In genomic region chr3:48879994-48880377, GRCh38 we compare ENCODE assay signal across 28 cellular contexts.
"Had no signal": no experiment of that assay in that cellular context is flagged by ENCODE, and none has a peak within 500 bp of the region (broad histone marks: within the 10 kb centered on the region; RNA-seq: fewer than 3 reads in every experiment).

No MANE protein-coding gene starts in this region.

- H3K4me1 Mint-ChIP-seq: activated CD4-positive, alpha-beta memory T cell treated with anti-CD3 and anti-CD28 coated beads, Interleukin-2, amount 10 ng/mL, durations not matched to agents 7 days and 5 days; activated CD4-positive, alpha-beta T cell treated with anti-CD3 and anti-CD28 coated beads, Interleukin-2, amount 10 ng/mL, durations not matched to agents 7 days and 5 days; activated CD8-positive, alpha-beta memory T cell treated with anti-CD3 and anti-CD28 coated beads, Interleukin-2, amount 10 ng/mL, durations not matched to agents 7 days and 5 days; activated naive CD8-positive, alpha-beta T cell treated with anti-CD3 and anti-CD28 coated beads for 36 hours; stimulated activated naive CD8-positive, alpha-beta T cell treated with anti-CD3 and anti-CD28 coated beads, Interleukin-15, amount 100 ng/mL, for 72 hours had no signal

- H3K9me3 ChIP-seq: adrenal gland, body of pancreas, left lung, lower lobe of right lung, pancreas, prostate gland, upper lobe of left lung, vagina had no signal

- H3K4me1 ChIP-seq: body of pancreas, left lung, lower lobe of right lung, pancreas, prostate gland, upper lobe of left lung, vagina had no signal

- H3K27me3 ChIP-seq: adrenal gland, body of pancreas, left lung, pancreas, upper lobe of left lung, vagina had no signal

- H3K4me3 ChIP-seq: adrenal gland, body of pancreas, left lung, lower lobe of right lung, pancreas, prostate gland, smooth muscle cell, upper lobe of left lung, vagina had no signal

- H3K4me2 ChIP-seq: smooth muscle cell had no signal

- H3K9me3 Mint-ChIP-seq: activated CD4-positive, alpha-beta memory T cell treated with anti-CD3 and anti-CD28 coated beads, Interleukin-2, amount 10 ng/mL, durations not matched to agents 7 days and 5 days; activated CD4-positive, alpha-beta T cell treated with anti-CD3 and anti-CD28 coated beads, Interleukin-2, amount 10 ng/mL, durations not matched to agents 7 days and 5 days; activated naive CD4-positive, alpha-beta T cell treated with anti-CD3 and anti-CD28 coated beads for 36 hours; activated naive CD8-positive, alpha-beta T cell treated with anti-CD3 and anti-CD28 coated beads for 36 hours; naive thymus-derived CD8-positive, alpha-beta T cell; stimulated activated naive CD8-positive, alpha-beta T cell treated with anti-CD3 and anti-CD28 coated beads, Interleukin-15, amount 100 ng/mL, for 72 hours; T-cell had no signal

- H3K27ac Mint-ChIP-seq: activated CD4-positive, alpha-beta memory T cell treated with anti-CD3 and anti-CD28 coated beads, Interleukin-2, amount 10 ng/mL, durations not matched to agents 7 days and 5 days; activated CD4-positive, alpha-beta T cell treated with anti-CD3 and anti-CD28 coated beads, Interleukin-2, amount 10 ng/mL, durations not matched to agents 7 days and 5 days; activated CD8-positive, alpha-beta memory T cell treated with anti-CD3 and anti-CD28 coated beads, Interleukin-2, amount 10 ng/mL, durations not matched to agents 7 days and 5 days; activated naive CD4-positive, alpha-beta T cell treated with anti-CD3 and anti-CD28 coated beads for 36 hours; activated naive CD8-positive, alpha-beta T cell treated with anti-CD3 and anti-CD28 coated beads for 36 hours had no signal

- FAIRE-seq: colon, frontal cortex, islet of Langerhans, pancreas had no signal

- ATAC-seq: activated CD8-positive, alpha-beta memory T cell treated with anti-CD3 and anti-CD28 coated beads, Interleukin-2, amount 10 ng/mL, durations not matched to agents 7 days and 5 days; body of pancreas; left lung; lower lobe of right lung; naive thymus-derived CD8-positive, alpha-beta T cell; pancreas; stimulated activated naive CD8-positive, alpha-beta T cell treated with anti-CD3 and anti-CD28 coated beads, Interleukin-15, amount 100 ng/mL, for 72 hours; T-cell had no signal

- H3K4me3 Mint-ChIP-seq: activated CD4-positive, alpha-beta memory T cell treated with anti-CD3 and anti-CD28 coated beads, Interleukin-2, amount 10 ng/mL, durations not matched to agents 7 days and 5 days; activated CD4-positive, alpha-beta T cell treated with anti-CD3 and anti-CD28 coated beads, Interleukin-2, amount 10 ng/mL, durations not matched to agents 7 days and 5 days; activated CD8-positive, alpha-beta memory T cell treated with anti-CD3 and anti-CD28 coated beads, Interleukin-2, amount 10 ng/mL, durations not matched to agents 7 days and 5 days; activated naive CD4-positive, alpha-beta T cell treated with anti-CD3 and anti-CD28 coated beads for 36 hours; activated naive CD8-positive, alpha-beta T cell treated with anti-CD3 and anti-CD28 coated beads for 36 hours; naive thymus-derived CD8-positive, alpha-beta T cell; stimulated activated naive CD8-positive, alpha-beta T cell treated with anti-CD3 and anti-CD28 coated beads, Interleukin-15, amount 100 ng/mL, for 72 hours; T-cell had no signal

- DNase-seq: activated CD4-positive, alpha-beta memory T cell treated with anti-CD3 and anti-CD28 coated beads, Interleukin-2, amount 10 ng/mL, durations not matched to agents 7 days and 5 days; activated CD4-positive, alpha-beta T cell treated with anti-CD3 and anti-CD28 coated beads, Interleukin-2, amount 10 ng/mL, durations not matched to agents 7 days and 5 days; activated CD8-positive, alpha-beta memory T cell treated with anti-CD3 and anti-CD28 coated beads, Interleukin-2, amount 10 ng/mL, durations not matched to agents 7 days and 5 days; activated effector memory CD4-positive, alpha-beta T cell treated with anti-CD3 and anti-CD28 coated beads, Interleukin-2, amount 50 U/mL, for 16 hours; activated naive CD4-positive, alpha-beta T cell treated with anti-CD3 and anti-CD28 coated beads for 36 hours; activated naive CD8-positive, alpha-beta T cell treated with anti-CD3 and anti-CD28 coated beads for 36 hours; adrenal gland; aorta; body of pancreas; effector CD8-positive, alpha-beta T cell; lower lobe of right lung; mesenchymal stem cell; naive thymus-derived CD8-positive, alpha-beta T cell; pancreas; stimulated activated CD4-positive, alpha-beta T cell treated with anti-CD3 and anti-CD28 coated beads, Interleukin-1b, Interleukin-23, amount 100 ng/mL, for 48 hours; stimulated activated naive CD8-positive, alpha-beta T cell treated with anti-CD3 and anti-CD28 coated beads, Interleukin-15, amount 100 ng/mL, for 72 hours; substantia nigra; T-cell; T-helper 9 cell; upper lobe of left lung; WERI-Rb-1 had no signal

- H3K36me3 ChIP-seq: prostate gland had no signal

- H3K27me3 Mint-ChIP-seq: activated CD4-positive, alpha-beta memory T cell treated with anti-CD3 and anti-CD28 coated beads, Interleukin-2, amount 10 ng/mL, durations not matched to agents 7 days and 5 days; activated CD4-positive, alpha-beta T cell treated with anti-CD3 and anti-CD28 coated beads, Interleukin-2, amount 10 ng/mL, durations not matched to agents 7 days and 5 days; activated CD8-positive, alpha-beta memory T cell treated with anti-CD3 and anti-CD28 coated beads, Interleukin-2, amount 10 ng/mL, durations not matched to agents 7 days and 5 days; activated naive CD8-positive, alpha-beta T cell treated with anti-CD3 and anti-CD28 coated beads for 36 hours; naive thymus-derived CD8-positive, alpha-beta T cell; stimulated activated naive CD8-positive, alpha-beta T cell treated with anti-CD3 and anti-CD28 coated beads, Interleukin-15, amount 100 ng/mL, for 72 hours; T-cell had no signal

- H3K27ac ChIP-seq: adrenal gland, body of pancreas, left lung, lower lobe of right lung, pancreas, prostate gland, upper lobe of left lung, vagina, WERI-Rb-1 had no signal
